20 cellular contexts compared by ENCODE assay signal in the genomic region with DNA sequence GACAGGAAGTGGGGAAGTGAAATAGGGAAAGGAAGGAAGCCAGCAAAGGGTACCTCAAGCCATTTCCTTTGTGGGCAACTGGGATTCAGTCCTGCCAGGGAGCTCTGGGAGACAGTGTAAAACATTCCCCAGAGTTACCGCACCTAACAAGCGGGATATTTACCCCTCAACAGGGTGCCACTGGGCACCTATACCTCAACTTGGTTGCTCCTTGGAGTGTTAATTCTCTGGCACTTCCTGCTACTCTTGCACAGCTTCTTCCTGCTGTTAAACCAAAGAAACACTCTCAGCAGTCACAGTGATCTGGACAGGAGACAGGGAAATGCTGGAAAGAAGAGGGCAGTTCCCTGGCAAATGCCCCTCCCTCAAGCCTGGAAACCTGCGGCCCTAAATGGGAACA.
DNase-seq lines count a peak whose midpoint lies in the region; ATAC-seq and TF ChIP-seq lines count a peak whose summit lies in the region.
"Had no signal": no experiment of that assay in that cellular context is flagged by ENCODE, and none has a peak within 500 bp of the region (broad histone marks: within the 10 kb centered on the region; RNA-seq: fewer than 3 reads in every experiment).

No MANE protein-coding gene starts in this region.

- no peaks in the 10 kb centered on the region for H3K79me2 ChIP-seq in parathyroid adenoma

- H3K36me3 ChIP-seq in HUES48 (ENCODE audit: control insufficient read depth, insufficient read depth, low read length) = no peaks in the 10 kb centered on the region
- no peaks in the 10 kb centered on the region for H3K36me3 ChIP-seq in endodermal cell (ENCODE audit: control insufficient read depth, insufficient read depth, low read length)
- H3K36me3 ChIP-seq in parathyroid adenoma (ENCODE audit: control insufficient read depth, insufficient read depth, low read length) = no peaks in the 10 kb centered on the region
- H3K36me3 ChIP-seq: thoracic aorta had no signal

- H3K4me2 ChIP-seq in parathyroid adenoma (ENCODE audit: low read length) = no peak overlapping the region

- H2AFZ ChIP-seq in parathyroid adenoma = peak overlapping the region; percentile 54

- H3K9me3 ChIP-seq in HUES48 (ENCODE audit: control insufficient read depth, insufficient read depth, low read length) (no peaks in the 10 kb centered on the region), endodermal cell (ENCODE audit: control insufficient read depth, low read length) (no peaks in the 10 kb centered on the region), parathyroid adenoma (ENCODE audit: control insufficient read depth, low read length) (no peaks in the 10 kb centered on the region)
- H3K9me3 ChIP-seq: Caco-2, thoracic aorta had no signal

- H3K9ac ChIP-seq in HUES48 (ENCODE audit: low read depth, low read length) = no peak overlapping the region
- H3K9ac ChIP-seq in endodermal cell (ENCODE audit: extremely low read depth, low read length, poor library complexity, severe bottlenecking) = no peak overlapping the region
- no peak overlapping the region for H3K9ac ChIP-seq in parathyroid adenoma

- H3K27ac Mint-ChIP-seq in endodermal cell = peak overlapping the region; percentile 70
- peak overlapping the region in 1 of 2 donors; percentile 87 for H3K27ac Mint-ChIP-seq in stimulated activated naive CD8-positive, alpha-beta T cell treated with anti-CD3 and anti-CD28 coated beads, Interleukin-15, amount 100 ng/mL, for 72 hours
- H3K27ac Mint-ChIP-seq: stimulated activated effector memory CD8-positive, alpha-beta T cell treated with anti-CD3 and anti-CD28 coated beads, Interleukin-12 subunit alpha, Interleukin-12 subunit beta, amount 100 ng/mL, for 72 hours; T-helper 1 cell treated with Interleukin-12 subunit alpha and Interleukin-12 subunit beta and Interleukin-4 antibody, amounts not matched to agents 30 μg/mL and 1 μg/mL, for 36 hours had no signal

- no peak overlapping the region for H3K4me3 Mint-ChIP-seq in endodermal cell
- no peak overlapping the region for H3K4me3 Mint-ChIP-seq in stimulated activated naive CD8-positive, alpha-beta T cell treated with anti-CD3 and anti-CD28 coated beads, Interleukin-15, amount 100 ng/mL, for 72 hours
- H3K4me3 Mint-ChIP-seq: stimulated activated effector memory CD8-positive, alpha-beta T cell treated with anti-CD3 and anti-CD28 coated beads, Interleukin-12 subunit alpha, Interleukin-12 subunit beta, amount 100 ng/mL, for 72 hours; T-helper 1 cell treated with Interleukin-12 subunit alpha and Interleukin-12 subunit beta and Interleukin-4 antibody, amounts not matched to agents 30 μg/mL and 1 μg/mL, for 36 hours had no signal

- H3K4me1 ChIP-seq in HUES48 (ENCODE audit: control insufficient read depth, insufficient read depth, low read length) (peaks cover 34% of the 10 kb centered on the region), endodermal cell (ENCODE audit: control insufficient read depth, insufficient read depth, low read length) (no peaks in the 10 kb centered on the region), parathyroid adenoma (peaks cover 34% of the 10 kb centered on the region)

- H3K27ac ChIP-seq in HUES48 (ENCODE audit: low read depth, low read length) (peak overlapping the region; percentile 84), endodermal cell (ENCODE audit: low read depth, low read length) (no peak overlapping the region), parathyroid adenoma (peak overlapping the region; percentile 85)
- H3K27ac ChIP-seq: thoracic aorta had no signal

- peaks cover 31% of the 10 kb centered on the region for H3K4me1 Mint-ChIP-seq in endodermal cell
- no peaks in the 10 kb centered on the region for H3K4me1 Mint-ChIP-seq in stimulated activated naive CD8-positive, alpha-beta T cell treated with anti-CD3 and anti-CD28 coated beads, Interleukin-15, amount 100 ng/mL, for 72 hours

- no peaks in the 10 kb centered on the region for H3K36me3 Mint-ChIP-seq in endodermal cell (ENCODE audit: low read depth)
- H3K36me3 Mint-ChIP-seq: stimulated activated effector memory CD8-positive, alpha-beta T cell treated with anti-CD3 and anti-CD28 coated beads, Interleukin-12 subunit alpha, Interleukin-12 subunit beta, amount 100 ng/mL, for 72 hours had no signal

- H3K27me3 ChIP-seq in HUES48 (ENCODE audit: control insufficient read depth, insufficient read depth, low read length) = no peaks in the 10 kb centered on the region
- H3K27me3 ChIP-seq in endodermal cell (ENCODE audit: control insufficient read depth, insufficient read depth, low read length, poor library complexity, severe bottlenecking) = no peaks in the 10 kb centered on the region
- no peaks in the 10 kb centered on the region for H3K27me3 ChIP-seq in parathyroid adenoma (ENCODE audit: control insufficient read depth, insufficient read depth, low read length)

- TF ChIP-seq CTCF in endodermal cell (conservative IDR thresholded peaks at IDR 0.05) (no peak), parathyroid adenoma (IDR thresholded peaks at IDR 0.05) (no peak)

- no peaks in the 10 kb centered on the region for H3K9me3 Mint-ChIP-seq in endodermal cell
- H3K9me3 Mint-ChIP-seq in stimulated activated naive CD8-positive, alpha-beta T cell treated with anti-CD3 and anti-CD28 coated beads, Interleukin-15, amount 100 ng/mL, for 72 hours = no peaks in the 10 kb centered on the region
- H3K9me3 Mint-ChIP-seq: stimulated activated effector memory CD8-positive, alpha-beta T cell treated with anti-CD3 and anti-CD28 coated beads, Interleukin-12 subunit alpha, Interleukin-12 subunit beta, amount 100 ng/mL, for 72 hours; T-helper 1 cell treated with Interleukin-12 subunit alpha and Interleukin-12 subunit beta and Interleukin-4 antibody, amounts not matched to agents 30 μg/mL and 1 μg/mL, for 36 hours had no signal

- ATAC-seq in stimulated activated naive CD8-positive, alpha-beta T cell treated with anti-CD3 and anti-CD28 coated beads, Interleukin-15, amount 100 ng/mL, for 72 hours = no peak
- no peak for ATAC-seq in HG02678 (IDR thresholded peaks at IDR 0.05; ENCODE audit: unreplicated experiment)

- H3K4me3 ChIP-seq in HUES48 (ENCODE audit: low read depth, low read length) = no peak overlapping the region
- no peak overlapping the region for H3K4me3 ChIP-seq in endodermal cell (ENCODE audit: low read length)
- no peak overlapping the region for H3K4me3 ChIP-seq in parathyroid adenoma (ENCODE audit: low read depth, low read length)
- H3K4me3 ChIP-seq: thoracic aorta had no signal

- 74 to 83% methylated on average over 1 to 3 of the region's 3 CpGs for WGBS in endodermal cell (ENCODE audit: insufficient coverage in 1 of 2, insufficient read length in 1 of 2), 2 experiments

- peak; percentile 63 for DNase-seq in COR-L47 (lab: John Stamatoyannopoulos, UW)
- no peak for DNase-seq in endodermal cell
- DNase-seq in stimulated activated naive CD8-positive, alpha-beta T cell treated with anti-CD3 and anti-CD28 coated beads, Interleukin-15, amount 100 ng/mL, for 72 hours = no peak
- no peak for DNase-seq in NCI-H1105 treated with DMSO at 0.1 percent for 48 hours (lab: John Stamatoyannopoulos, UW)
- DNase-seq in COLO829 (ENCODE audit: low spot score) = no peak
- DNase-seq: activated naive CD4-positive, alpha-beta T cell treated with Interleukin-2 at 50 U/mL for 16 hours; activated T-cell treated with anti-CD3 and anti-CD28 coated beads for 4 hours; aorta; Caco-2; KG1; NCI-H1048; NCI-H2029 treated with DMSO at 0.1 percent for 48 hours; NCI-H524; SHP77 treated with DMSO at 0.1 percent for 48 hours had no signal

- H3K27me3 Mint-ChIP-seq in endodermal cell (ENCODE audit: insufficient read depth) = no peaks in the 10 kb centered on the region
- peaks cover 8% of the 10 kb centered on the region for H3K27me3 Mint-ChIP-seq in stimulated activated naive CD8-positive, alpha-beta T cell treated with anti-CD3 and anti-CD28 coated beads, Interleukin-15, amount 100 ng/mL, for 72 hours
